In the genomic region with DNA sequence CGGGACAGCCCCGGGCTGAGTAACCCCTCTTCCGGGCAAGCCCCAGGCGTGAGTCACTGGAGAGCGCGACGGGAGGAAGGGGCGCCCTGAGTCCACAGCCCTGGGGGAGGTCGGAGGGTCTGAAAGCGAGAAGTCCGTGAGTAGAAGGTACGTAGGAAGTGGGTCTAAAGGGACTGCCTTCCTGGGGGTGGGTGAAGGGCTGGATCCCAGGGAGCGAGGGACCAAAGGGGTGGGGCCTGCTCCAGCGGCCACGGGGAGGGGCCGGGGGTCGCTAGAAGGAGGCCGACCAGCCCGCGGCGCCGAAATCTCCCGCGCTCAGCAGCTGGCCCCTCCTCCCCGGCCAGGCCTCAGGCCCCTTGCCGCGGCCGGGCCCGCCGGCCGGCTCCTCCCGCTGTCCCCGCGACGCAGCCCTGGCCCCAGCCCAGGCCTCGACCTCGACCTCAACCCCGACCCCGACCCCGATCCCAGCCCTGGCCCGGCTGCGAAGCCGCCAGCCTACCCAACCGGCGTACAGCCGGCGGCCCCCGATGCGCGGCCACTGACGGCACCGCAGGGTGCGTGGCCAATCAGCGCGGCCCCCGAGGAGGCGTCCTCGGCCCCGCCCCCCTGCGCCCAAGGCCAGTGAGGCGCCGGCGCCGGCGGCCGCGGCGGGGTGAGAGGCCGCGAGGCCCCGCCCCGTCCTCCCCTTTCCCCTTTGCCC, we compare ENCODE assay signal across 8 cellular contexts. TPM values are rescaled to one million over a fixed set of nuclear protein-coding genes. Genes with fewer than 3 reads are reported as not detected.
A peak's percentile ranks its signal among the peaks of the same experiment; 100 is the strongest.
DNase-seq lines count a peak whose midpoint lies in the region; ATAC-seq and TF ChIP-seq lines count a peak whose summit lies in the region.

No MANE protein-coding gene starts in this region.

- H3K27ac Mint-ChIP-seq in CD4-positive, CD25-positive, alpha-beta regulatory T cell, result peak overlapping the region; percentile 93 to 97 (median 97)

- peaks cover 10% of the 10 kb centered on the region for H3K27me3 Mint-ChIP-seq in CD4-positive, CD25-positive, alpha-beta regulatory T cell

- H3K36me3 ChIP-seq in CD4-positive, CD25-positive, alpha-beta regulatory T cell (ENCODE audit: control insufficient read depth, insufficient read depth, low read length), result no peaks in the 10 kb centered on the region
- no peaks in the 10 kb centered on the region for H3K36me3 ChIP-seq in liver (ENCODE audit: control insufficient read depth in 4 of 4, insufficient read depth in 3 of 4, low read depth in 1 of 4, low read length in 3 of 4)

- no peaks in the 10 kb centered on the region for H3K36me3 Mint-ChIP-seq in CD4-positive, CD25-positive, alpha-beta regulatory T cell

- TF ChIP-seq RAD21 in liver (IDR thresholded peaks at IDR 0.05), result no peak

- H3K4me3 Mint-ChIP-seq in CD4-positive, CD25-positive, alpha-beta regulatory T cell, result peak overlapping the region; percentile 94 to 98 (median 96)

- no peaks in the 10 kb centered on the region for H3K9me3 ChIP-seq in CD4-positive, CD25-positive, alpha-beta regulatory T cell (ENCODE audit: control insufficient read depth in 2 of 2, low read length in 2 of 2)
- H3K9me3 ChIP-seq in liver (ENCODE audit: control insufficient read depth in 4 of 4, low read length in 3 of 4), result no peaks in the 10 kb centered on the region

- under 1% methylated on average over 72 of the region's 72 CpGs for WGBS in liver

- peaks cover 18 to 38% (median 29%) of the 10 kb centered on the region in 4 donors for H3K4me1 Mint-ChIP-seq in CD4-positive, CD25-positive, alpha-beta regulatory T cell

- peak overlapping the region; percentile 87 for H3K27ac ChIP-seq in CD4-positive, CD25-positive, alpha-beta regulatory T cell (ENCODE audit: insufficient read depth, low read length, poor library complexity, severe bottlenecking)
- H3K27ac ChIP-seq in liver (ENCODE audit: low read depth in 1 of 2, low read length in 2 of 2), result peak overlapping the region; percentile 97 to 98

- no peaks in the 10 kb centered on the region for H3K27me3 ChIP-seq in CD4-positive, CD25-positive, alpha-beta regulatory T cell (ENCODE audit: control insufficient read depth, insufficient read depth, low read length)
- H3K27me3 ChIP-seq in liver (ENCODE audit: control insufficient read depth in 4 of 4, insufficient read depth in 4 of 4, low read length in 3 of 4), result no peaks in the 10 kb centered on the region

- ATAC-seq in CD4-positive, CD25-positive, alpha-beta regulatory T cell (ENCODE audit: low read depth in 2 of 2), result peak; percentile 92 to 93
- peak; percentile 84 for ATAC-seq in GM19395 (IDR thresholded peaks at IDR 0.05; ENCODE audit: unreplicated experiment)
- ATAC-seq in HG03520 (IDR thresholded peaks at IDR 0.05; ENCODE audit: unreplicated experiment), result peak; percentile 84

- H3K9me3 Mint-ChIP-seq in CD4-positive, CD25-positive, alpha-beta regulatory T cell, result no peaks in the 10 kb centered on the region

- DNase-seq in CD4-positive, CD25-positive, alpha-beta regulatory T cell, result peak; percentile 88 to 92 (median 89)
- DNase-seq in NCI-H748 (lab: John Stamatoyannopoulos, UW; ENCODE audit: unreplicated experiment) (peak; percentile 95), dermis microvascular lymphatic vessel endothelial cell (ENCODE audit: low read depth in 2 of 2) (peak; percentile 51 to 89)
- DNase-seq in activated CD4-positive, alpha-beta T cell treated with anti-CD3 and anti-CD28 coated beads, Interleukin-2, amount 50 U/mL, for 4 hours, result peak; percentile 50 to 86
- peak; percentile 93 for DNase-seq in stimulated activated CD4-positive, alpha-beta T cell treated with anti-CD3 and anti-CD28 coated beads, Interleukin-4, amount 100 ng/mL, for 1 hour

- no peak for TF ChIP-seq CTCF in liver (IDR thresholded peaks at IDR 0.05; ENCODE audit: low read depth, low read length, missing input control)

- H3K9ac ChIP-seq in liver (ENCODE audit: low read depth in 1 of 2, low read length in 2 of 2), result peak overlapping the region; percentile 92 to 95

- peak overlapping the region; percentile 88 for H3K4me3 ChIP-seq in CD4-positive, CD25-positive, alpha-beta regulatory T cell (ENCODE audit: low read depth, low read length)
- peak overlapping the region; percentile 44 to 100 (median 64) for H3K4me3 ChIP-seq in liver (ENCODE audit: low read depth in 1 of 3, low read length in 3 of 3)

- H3K4me1 ChIP-seq in CD4-positive, CD25-positive, alpha-beta regulatory T cell (ENCODE audit: control insufficient read depth, insufficient read depth, low read length, poor library complexity, severe bottlenecking), result peaks cover 20% of the 10 kb centered on the region
- peaks cover 9 to 45% (median 23%) of the 10 kb centered on the region in 4 donors for H3K4me1 ChIP-seq in liver (ENCODE audit: control insufficient read depth in 4 of 4, insufficient read depth in 4 of 4, low read length in 3 of 4)

TF ChIP-seq in liver, 16 proteins besides CTCF, POLR2A, EP300 and RAD21:
- peak; percentile 23 for TF ChIP-seq SP1 (IDR thresholded peaks at IDR 0.05)
- no peak for TF ChIP-seq JUND (IDR thresholded peaks at IDR 0.05)
- no peak for TF ChIP-seq RXRA (IDR thresholded peaks at IDR 0.05)
- peak; percentile 54 for TF ChIP-seq NR2F2 (IDR thresholded peaks at IDR 0.05)

RNA-seq across cellular contexts. Expression of gene IPO5, which starts 22.5 kb away (rescaled TPM):
- 82.4 TPM for total RNA-seq in CD4-positive, CD25-positive, alpha-beta regulatory T cell
- polyA plus RNA-seq in CD4-positive, CD25-positive, alpha-beta regulatory T cell, result 10 to 100 TPM; 27.7 to 38.8 (median 33.9) TPM
- total RNA-seq in dermis microvascular lymphatic vessel endothelial cell (140 and 150 TPM in 2 replicates), liver (10 to 100 TPM; 71.0 to 92.8 TPM)
- polyA plus RNA-seq in liver, result 10 to 100 TPM; 19.2 to 22.1 TPM

Comparison
In these comparisons a context has a peak if more than half of its experiments do, and no peak if none do; other contexts are left out.
1. Peak in every context shown above with its lines: DNase-seq, ATAC-seq, H3K4me3 ChIP-seq and H3K27ac ChIP-seq.